In genomic region chr12:53505086-53505485, GRCh38 we compare ENCODE assay signal across 15 cellular contexts. TPM values are rescaled to one million over a fixed set of nuclear protein-coding genes. Genes with fewer than 3 reads are reported as not detected.
DNase-seq lines count a peak whose midpoint lies in the region.
"Had no signal": no experiment of that assay in that cellular context is flagged by ENCODE, and none has a peak within 500 bp of the region (broad histone marks: within the 10 kb centered on the region; RNA-seq: fewer than 3 reads in every experiment).

No MANE protein-coding gene starts in this region.

- no peak for DNase-seq in activated CD4-positive, alpha-beta T cell treated with anti-CD3 and anti-CD28 coated beads, Interleukin-2, amount 10 ng/mL, durations not matched to agents 7 days and 5 days
- no peak for DNase-seq in activated CD4-positive, alpha-beta T cell treated with anti-CD3 and anti-CD28 coated beads, Interleukin-2, amount 50 U/mL, for 48 hours
- DNase-seq in RPMI7951 (ENCODE audit: low read depth) (peak; percentile 63), fibroblast of peridontal ligament (ENCODE audit: extremely low read depth) (peak; percentile 71), stromal cell of bone marrow (ENCODE audit: low read depth) (peak; percentile 79), NCI-H524 treated with DMSO at 0.1 percent for 48 hours (lab: John Stamatoyannopoulos, UW) (no peak), NCI-H2196 (lab: John Stamatoyannopoulos, UW; ENCODE audit: unreplicated experiment) (no peak), retina (no peak)
- DNase-seq: 8988T; effector CD4-positive, alpha-beta T cell; GDM1; NCI-H2171 treated with DMSO at 0.1 percent for 48 hours; WERI-Rb-1 had no signal

- no peak overlapping the region for H3K4me3 Mint-ChIP-seq in activated CD4-positive, alpha-beta T cell treated with anti-CD3 and anti-CD28 coated beads, Interleukin-2, amount 10 ng/mL, durations not matched to agents 7 days and 5 days
- H3K4me3 Mint-ChIP-seq: natural killer cell treated with Interleukin-12 subunit alpha and Interleukin-12 subunit beta and Interleukin-15 and Interleukin-18, amount 100 ng/mL, for 72 hours had no signal

- POLR2A ChIA-PET in activated CD4-positive, alpha-beta T cell treated with anti-CD3 and anti-CD28 coated beads, Interleukin-2, amount 10 ng/mL, durations not matched to agents 7 days and 5 days (lab: Charles Lee), result no interaction called here

- no peaks in the 10 kb centered on the region for H3K9me3 Mint-ChIP-seq in activated CD4-positive, alpha-beta T cell treated with anti-CD3 and anti-CD28 coated beads, Interleukin-2, amount 10 ng/mL, durations not matched to agents 7 days and 5 days
- H3K9me3 Mint-ChIP-seq: natural killer cell treated with Interleukin-12 subunit alpha and Interleukin-12 subunit beta and Interleukin-15 and Interleukin-18, amount 100 ng/mL, for 72 hours had no signal

- H3K36me3 Mint-ChIP-seq in activated CD4-positive, alpha-beta T cell treated with anti-CD3 and anti-CD28 coated beads, Interleukin-2, amount 10 ng/mL, durations not matched to agents 7 days and 5 days (ENCODE audit: low read depth), result no peaks in the 10 kb centered on the region
- H3K36me3 Mint-ChIP-seq: natural killer cell treated with Interleukin-12 subunit alpha and Interleukin-12 subunit beta and Interleukin-15 and Interleukin-18, amount 100 ng/mL, for 72 hours had no signal

- CTCF ChIA-PET in activated CD4-positive, alpha-beta T cell treated with anti-CD3 and anti-CD28 coated beads, Interleukin-2, amount 10 ng/mL, durations not matched to agents 7 days and 5 days (lab: Charles Lee), result interaction anchor here (0.6 to 3.6 kb wide), 3 partner anchors 180 to 401 kb away, joined by 3 to 11 read pairs (median 6); partner anchors contain the start of gene AAAS

- H3K27ac Mint-ChIP-seq in activated CD4-positive, alpha-beta T cell treated with anti-CD3 and anti-CD28 coated beads, Interleukin-2, amount 10 ng/mL, durations not matched to agents 7 days and 5 days, result peak overlapping the region; percentile 55

- no peaks in the 10 kb centered on the region for H3K27me3 Mint-ChIP-seq in activated CD4-positive, alpha-beta T cell treated with anti-CD3 and anti-CD28 coated beads, Interleukin-2, amount 10 ng/mL, durations not matched to agents 7 days and 5 days
- H3K27me3 Mint-ChIP-seq: natural killer cell treated with Interleukin-12 subunit alpha and Interleukin-12 subunit beta and Interleukin-15 and Interleukin-18, amount 100 ng/mL, for 72 hours had no signal

- peaks cover 27% of the 10 kb centered on the region for H3K4me1 Mint-ChIP-seq in activated CD4-positive, alpha-beta T cell treated with anti-CD3 and anti-CD28 coated beads, Interleukin-2, amount 10 ng/mL, durations not matched to agents 7 days and 5 days

RNA-seq across cellular contexts. Expression of gene NPFF, which starts 2.2 kb away (rescaled TPM):
- total RNA-seq in activated CD4-positive, alpha-beta T cell treated with anti-CD3 and anti-CD28 coated beads, Interleukin-2, amount 10 ng/mL, durations not matched to agents 7 days and 5 days, result not detected
- total RNA-seq in RPMI7951 (2014; rRNA removed; shearing (Covaris generic)), result not detected in 2 replicates
- total RNA-seq: subcutaneous adipose tissue had no signal

RNA-seq across cellular contexts. Expression of gene TARBP2, which starts 4.0 kb away (rescaled TPM):
- 10 to 100 TPM; 32.6 to 35.9 TPM for total RNA-seq in activated CD4-positive, alpha-beta T cell treated with anti-CD3 and anti-CD28 coated beads, Interleukin-2, amount 10 ng/mL, durations not matched to agents 7 days and 5 days
- 50.3 and 62.6 TPM in 2 replicates for total RNA-seq in RPMI7951 (2014; rRNA removed; shearing (Covaris generic))

RNA-seq across cellular contexts. Expression of gene MAP3K12, which starts 5.8 kb away (rescaled TPM):
- 10 to 100 TPM; 26.0 to 26.1 TPM for total RNA-seq in activated CD4-positive, alpha-beta T cell treated with anti-CD3 and anti-CD28 coated beads, Interleukin-2, amount 10 ng/mL, durations not matched to agents 7 days and 5 days
- total RNA-seq in RPMI7951 (2014; rRNA removed; shearing (Covaris generic)), result 8.1 and 9.1 TPM in 2 replicates

RNA-seq across cellular contexts. Expression of gene PCBP2, which starts 53.2 kb away (rescaled TPM):
- 100 to 1,000 TPM; 882 to 943 TPM for total RNA-seq in activated CD4-positive, alpha-beta T cell treated with anti-CD3 and anti-CD28 coated beads, Interleukin-2, amount 10 ng/mL, durations not matched to agents 7 days and 5 days
- 132 and 135 TPM in 2 replicates for total RNA-seq in RPMI7951 (2014; rRNA removed; shearing (Covaris generic))

Comparison
In these comparisons a context has a peak if more than half of its experiments do, and no peak if none do; other contexts are left out.
1. DNase-seq: peak in RPMI7951 (single experiment), fibroblast of peridontal ligament (single experiment) and stromal cell of bone marrow (single experiment); none in activated CD4-positive, alpha-beta T cell treated with anti-CD3 and anti-CD28 coated beads, Interleukin-2, amount 10 ng/mL, durations not matched to agents 7 days and 5 days (single experiment), activated CD4-positive, alpha-beta T cell treated with anti-CD3 and anti-CD28 coated beads, Interleukin-2, amount 50 U/mL, for 48 hours (0 of 2), NCI-H524 treated with DMSO at 0.1 percent for 48 hours (single experiment), NCI-H2196 (single experiment) and retina (single experiment).